Comparison of ENCODE assay signal across 16 cellular contexts in genomic region chr20:46368902-46369268, GRCh38. TPM values are rescaled to one million over a fixed set of nuclear protein-coding genes. Genes with fewer than 3 reads are reported as not detected.
A peak's percentile ranks its signal among the peaks of the same experiment; 100 is the strongest.
DNase-seq lines count a peak whose midpoint lies in the region; ATAC-seq and TF ChIP-seq lines count a peak whose summit lies in the region.
"Had no signal": no experiment of that assay in that cellular context is flagged by ENCODE, and none has a peak within 500 bp of the region (broad histone marks: within the 10 kb centered on the region; RNA-seq: fewer than 3 reads in every experiment).

No MANE protein-coding gene starts in this region.

- H3K4me3 ChIP-seq in fibroblast of villous mesenchyme (ENCODE audit: low read depth, low read length) = no peak overlapping the region

- peak overlapping the region; percentile 8; the same call in 1 of the 2 replicates for H3K27ac ChIP-seq in VCaP
- H3K27ac ChIP-seq: 22Rv1, C4-2B had no signal

- no peak for TF ChIP-seq CTCF in VCaP (conservative IDR thresholded peaks at IDR 0.05)
- no peak for TF ChIP-seq CTCF in fibroblast of villous mesenchyme (IDR thresholded peaks at IDR 0.05; ENCODE audit: insufficient read depth, low read depth, low read length)

- no peak overlapping the region for H3K4me3 Mint-ChIP-seq in T-helper 1 cell treated with Interleukin-12 subunit alpha and Interleukin-12 subunit beta and Interleukin-4 antibody, amounts not matched to agents 30 μg/mL and 1 μg/mL, for 36 hours

- peaks cover 59% of the 10 kb centered on the region for H3K36me3 Mint-ChIP-seq in T-helper 1 cell treated with Interleukin-12 subunit alpha and Interleukin-12 subunit beta and Interleukin-4 antibody, amounts not matched to agents 30 μg/mL and 1 μg/mL, for 36 hours (ENCODE audit: low read depth)

- no peak for DNase-seq in T-helper 1 cell
- DNase-seq in ELR (ENCODE audit: low read depth) = peak; percentile 46
- peak; percentile 16 for DNase-seq in fibroblast of villous mesenchyme (ENCODE audit: low read depth)
- DNase-seq in NCI-H2171 (lab: John Stamatoyannopoulos, UW) = no peak
- DNase-seq in AG20443 (ENCODE audit: low spot score) = no peak
- DNase-seq: left cardiac atrium; NCI-H1048; NCI-H2107; NCI-H526; stimulated activated naive CD4-positive, alpha-beta T cell had no signal

- no peak for ATAC-seq in GM19397 (IDR thresholded peaks at IDR 0.05; ENCODE audit: unreplicated experiment)
- ATAC-seq: left cardiac atrium had no signal

- H3K9me3 Mint-ChIP-seq in T-helper 1 cell treated with Interleukin-12 subunit alpha and Interleukin-12 subunit beta and Interleukin-4 antibody, amounts not matched to agents 30 μg/mL and 1 μg/mL, for 36 hours = no peaks in the 10 kb centered on the region
- H3K9me3 Mint-ChIP-seq: IgD-negative memory B cell had no signal

- H3K27ac Mint-ChIP-seq in T-helper 1 cell treated with Interleukin-12 subunit alpha and Interleukin-12 subunit beta and Interleukin-4 antibody, amounts not matched to agents 30 μg/mL and 1 μg/mL, for 36 hours = peak overlapping the region; percentile 21

- H3K27me3 Mint-ChIP-seq in T-helper 1 cell treated with Interleukin-12 subunit alpha and Interleukin-12 subunit beta and Interleukin-4 antibody, amounts not matched to agents 30 μg/mL and 1 μg/mL, for 36 hours (ENCODE audit: low read depth) = no peaks in the 10 kb centered on the region
- H3K27me3 Mint-ChIP-seq: IgD-negative memory B cell had no signal

- H3K4me1 Mint-ChIP-seq in T-helper 1 cell treated with Interleukin-12 subunit alpha and Interleukin-12 subunit beta and Interleukin-4 antibody, amounts not matched to agents 30 μg/mL and 1 μg/mL, for 36 hours (ENCODE audit: low read depth) = peaks cover 33% of the 10 kb centered on the region

RNA-seq across cellular contexts. Expression of gene ELMO2, which starts 37.5 kb away (rescaled TPM):
- 45.4 and 48.4 TPM in 2 replicates for total RNA-seq in fibroblast of villous mesenchyme

Comparison
In these comparisons a context has a peak if more than half of its experiments do, and no peak if none do; other contexts are left out.
1. DNase-seq: peak in ELR (single experiment) and fibroblast of villous mesenchyme (single experiment); none in T-helper 1 cell (0 of 5), NCI-H2171 (single experiment) and AG20443 (single experiment).